Comparison of ENCODE assay signal across 8 cellular contexts in genomic region chr1:24642481-24643361, GRCh38. TPM values are rescaled to one million over a fixed set of nuclear protein-coding genes. Genes with fewer than 3 reads are reported as not detected.
DNase-seq lines count a peak whose midpoint lies in the region; ATAC-seq and TF ChIP-seq lines count a peak whose summit lies in the region.

TSS of gene SRRM1 (plus strand) at chr1:24643302. CDS start at chr1:24643327, 25 bp downstream.

- POLR2A ChIA-PET in IMR-90 (lab: Charles Lee; ENCODE audit: unreplicated experiment) = interaction anchor here (0.6 kb wide), 1 partner anchor 34 kb away, joined by 6 read pairs; no protein-coding TSS in a partner anchor

- peak; percentile 24 for TF ChIP-seq RAD21 in IMR-90 (IDR thresholded peaks at IDR 0.05; ENCODE audit: low read length)

- 0% methylated on average over 67 of the region's 95 CpGs; no CpG with 5 or more reads in 1 of the 2 experiments for WGBS in IMR-90 (ENCODE audit: extremely low coverage in 2 of 2, insufficient read length in 1 of 2), 2 experiments

- H2AK9ac ChIP-seq in IMR-90 (replicated peaks; ENCODE audit: low read depth, low read length, poor library complexity) = peak within 1 kb of the TSS; percentile 93

- peak within 1 kb of the TSS; percentile 95 for H4K5ac ChIP-seq in IMR-90 (ENCODE audit: low read depth, low read length)

- peak within 1 kb of the TSS; percentile 85 for H3K4me3 ChIP-seq in IMR-90 (ENCODE audit: insufficient read depth, low read depth, low read length)

- peak within 1 kb of the TSS; percentile 94 for H3K4me2 ChIP-seq in IMR-90 (ENCODE audit: low read depth, low read length)

- H3K27me3 ChIP-seq in IMR-90 (ENCODE audit: control insufficient read depth, insufficient read depth, low read length) = peaks cover under 1% of the 10 kb centered on the region; the same call in 1 of the 2 replicates

- H2AFZ ChIP-seq in IMR-90 (replicated peaks; ENCODE audit: low read length, poor library complexity) = peak within 1 kb of the TSS; percentile 94

- peaks cover 6% of the 10 kb centered on the region for H3K4me1 ChIP-seq in IMR-90 (ENCODE audit: control insufficient read depth, insufficient read depth, low read length)

- H3K36me3 ChIP-seq in IMR-90 (ENCODE audit: control insufficient read depth, insufficient read depth, low read length) = peaks cover 11% of the 10 kb centered on the region

- in situ Hi-C loops in IMR-90 (cut with MboI; ENCODE audit: low sequenced_read_pairs) = no loop called here

- H3K9ac ChIP-seq in IMR-90 (ENCODE audit: low read depth, low read length) = peak within 1 kb of the TSS; percentile 99

- H3K9me1 ChIP-seq in IMR-90 (ENCODE audit: insufficient read depth, low read length) = peaks cover 6% of the 10 kb centered on the region

- H3K56ac ChIP-seq in IMR-90 (ENCODE audit: extremely low read depth, insufficient read depth, low read length) = peak within 1 kb of the TSS; percentile 95

- peak within 1 kb of the TSS; percentile 99 for H3K14ac ChIP-seq in IMR-90 (replicated peaks; ENCODE audit: low read depth, low read length)

- H2BK120ac ChIP-seq in IMR-90 (ENCODE audit: low read depth, low read length) = peak within 1 kb of the TSS; percentile 70

- H4K20me1 ChIP-seq in IMR-90 (ENCODE audit: insufficient read depth, low read length) = peaks cover 33% of the 10 kb centered on the region

- peak within 1 kb of the TSS; percentile 96 for H2BK5ac ChIP-seq in IMR-90 (ENCODE audit: low read depth, low read length, poor library complexity, severe bottlenecking)

- H3K27ac ChIP-seq in IMR-90 (ENCODE audit: insufficient read depth, low read length) = peak within 1 kb of the TSS; percentile 96

- TSS peak; percentile 78 for BruUV-seq in IMR-90 (replicated peaks; lab: Mats Ljungman, UMichigan)

- H4K91ac ChIP-seq in IMR-90 (ENCODE audit: insufficient read depth, low read depth, low read length) = peak within 1 kb of the TSS; percentile 94

- intact Hi-C loops in IMR-90 (cut with micrococcal nuclease) = loop anchor here (5.0 to 10.0 kb wide), 2 partner anchors 195 to 582 kb away; no protein-coding TSS in a partner anchor

- no peak within 1 kb of the TSS for H2BK20ac ChIP-seq in IMR-90 (ENCODE audit: low read depth, low read length)

- no peaks in the 10 kb centered on the region for H3K9me3 ChIP-seq in IMR-90 (ENCODE audit: control insufficient read depth, insufficient read depth, low read length)

- dilution Hi-C loops in IMR-90 (cut with HindIII; ENCODE audit: low sequenced_read_pairs, unreplicated experiment) = no loop called here

- peak within 1 kb of the TSS; percentile 99 for H3K23ac ChIP-seq in IMR-90 (ENCODE audit: low read depth, low read length)

- peak; percentile 98 for DNase-seq in DMS 273 treated with DMSO at 0.1 percent for 48 hours (lab: John Stamatoyannopoulos, UW)
- DNase-seq in IMR-90 = peak; percentile 100
- peak; percentile 99 for DNase-seq in OCI-M1 (lab: John Stamatoyannopoulos, UW)
- DNase-seq in activated T-cell treated with anti-CD3 and anti-CD28 coated beads for 24 hours (ENCODE audit: low read depth) = peak; percentile 98
- DNase-seq in epidermal melanocyte (ENCODE audit: insufficient read length, low spot score) = peak; percentile 92
- peak; percentile 100 for DNase-seq in middle frontal gyrus (ENCODE audit: extremely low spot score, low spot score)
- peak; percentile 96 to 97 for DNase-seq in stimulated activated CD8-positive, alpha-beta memory T cell treated with anti-CD3 and anti-CD28 coated beads, Interleukin-2, amount 100 ng/mL, for 48 hours (ENCODE audit: low read depth in 2 of 2)

- peak within 1 kb of the TSS; percentile 85 for H2AK5ac ChIP-seq in IMR-90 (ENCODE audit: low read depth, low read length)

- peak; percentile 92 for ATAC-seq in GM21526 (IDR thresholded peaks at IDR 0.05; ENCODE audit: low FRiP score, unreplicated experiment)
- ATAC-seq in IMR-90 (ENCODE audit: low read depth) = peak; percentile 94

- peak within 1 kb of the TSS; percentile 95 for H3K18ac ChIP-seq in IMR-90 (ENCODE audit: low read depth, low read length)

- TF ChIP-seq CTCF in IMR-90 (conservative IDR thresholded peaks at IDR 0.05; ENCODE audit: low read depth, low read length) = peak; percentile 10; the same call in 1 of the 2 replicates

- no peak within 1 kb of the TSS for H2BK15ac ChIP-seq in IMR-90 (ENCODE audit: low read depth, low read length)

- peak within 1 kb of the TSS; percentile 99 for H3K4ac ChIP-seq in IMR-90 (ENCODE audit: low read depth, low read length)

- peaks cover 9 to 26% of the 10 kb centered on the region in 2 experiments for H3K79me1 ChIP-seq in IMR-90 (ENCODE audit: low read depth in 1 of 2, low read length in 2 of 2)

- peak within 1 kb of the TSS; percentile 79 to 94 for H4K8ac ChIP-seq in IMR-90 (ENCODE audit: low read depth in 2 of 2, low read length in 2 of 2)

- CTCF ChIA-PET in IMR-90 (lab: Yijun Ruan, JAX) = interaction anchor here (0.6 kb wide), 1 partner anchor 252 kb away, joined by 3 read pairs; no protein-coding TSS in a partner anchor

- peak; percentile 99 for TF ChIP-seq POLR2A in IMR-90 (IDR thresholded peaks at IDR 0.05; ENCODE audit: low read depth, low read length)

TF ChIP-seq in IMR-90, 13 proteins besides CTCF, POLR2A, EP300 and RAD21:
- TF ChIP-seq CHD1 (IDR thresholded peaks at IDR 0.05; ENCODE audit: low read depth, low read length) (no peak), MAFK (IDR thresholded peaks at IDR 0.05; ENCODE audit: low read depth, low read length) (no peak), CEBPB (IDR thresholded peaks at IDR 0.05; ENCODE audit: low read depth, low read length) (peak; percentile 74), SMC3 (IDR thresholded peaks at IDR 0.05; ENCODE audit: low read depth, low read length) (no peak), USF2 (IDR thresholded peaks at IDR 0.05; ENCODE audit: low read depth, low read length) (peak; percentile 91), RFX5 (IDR thresholded peaks at IDR 0.05; ENCODE audit: low read depth, low read length) (no peak), RCOR1 (IDR thresholded peaks at IDR 0.05; ENCODE audit: insufficient replicate concordance, low read length) (no peak), ELK1 (IDR thresholded peaks at IDR 0.05; ENCODE audit: borderline replicate concordance, low read depth, low read length) (no peak), BHLHE40 (IDR thresholded peaks at IDR 0.05; ENCODE audit: low read depth, low read length) (peak; percentile 93), FOS (IDR thresholded peaks at IDR 0.05; ENCODE audit: low read depth, low read length) (no peak), MAZ (IDR thresholded peaks at IDR 0.05; ENCODE audit: borderline replicate concordance, low read depth, low read length) (peak; percentile 76; the same call in 1 of the 2 replicates), NFE2L2 (IDR thresholded peaks at IDR 0.05; ENCODE audit: low read depth, low read length) (no peak), MXI1 (IDR thresholded peaks at IDR 0.05; ENCODE audit: borderline replicate concordance, low read depth, low read length) (peak; percentile 30; the same call in 1 of the 2 replicates)

RNA-seq across cellular contexts. Expression of gene SRRM1, which starts in this region (rescaled TPM):
- total RNA-seq in IMR-90 (2012; rRNA removed) = 13.6 and 24.2 TPM in 2 replicates
- 82.7 and 94.1 TPM in 2 replicates for polyA plus RNA-seq in IMR-90 (2012; rRNA removed)
- 25.6 and 28.1 TPM in 2 replicates for polyA plus RNA-seq in IMR-90 (2012; cell fraction: cytosol; rRNA removed)
- polyA plus RNA-seq in IMR-90 (2012; cell fraction: nucleus; rRNA removed; ENCODE audit: low replicate concordance) = 70.9 and 209 TPM in 2 replicates

Comparison
In these comparisons a context has a peak if more than half of its experiments do, and no peak if none do; other contexts are left out.
1. Peak in every context shown above with its lines: DNase-seq, ATAC-seq, H3K4me3 ChIP-seq and H3K27ac ChIP-seq.